In genomic region chr21:36156339-36156814, GRCh38 we compare ENCODE assay signal across 8 cellular contexts.
DNase-seq lines count a peak whose midpoint lies in the region; ATAC-seq lines count a peak whose summit lies in the region.

No MANE protein-coding gene starts in this region.

- peak overlapping the region; percentile 79 for H3K9ac ChIP-seq in SK-N-MC (ENCODE audit: insufficient read length)

- peak overlapping the region; percentile 92 for H3K4me3 ChIP-seq in SK-N-MC

- H3K9me3 ChIP-seq in SK-N-MC (ENCODE audit: low read depth, low read length), result no peaks in the 10 kb centered on the region

- H3K36me3 ChIP-seq in SK-N-MC (ENCODE audit: insufficient read depth, low read length), result no peaks in the 10 kb centered on the region

- peak; percentile 93 for ATAC-seq in HG02610 (IDR thresholded peaks at IDR 0.05; ENCODE audit: unreplicated experiment)

- no peak overlapping the region for H3K27ac ChIP-seq in SK-N-MC

- peak; percentile 73 for DNase-seq in GM04503 (ENCODE audit: low read depth)
- peak; percentile 97 for DNase-seq in NCI-H1048 (lab: John Stamatoyannopoulos, UW)
- peak; percentile 80 for DNase-seq in SK-N-MC (ENCODE audit: low read depth, low spot score)
- DNase-seq in activated naive CD4-positive, alpha-beta T cell treated with anti-CD3 and anti-CD28 coated beads, Interleukin-2, amount 50 U/mL, for 16 hours, result peak; percentile 99
- DNase-seq in globus pallidus (ENCODE audit: low spot score), result peak; percentile 100
- DNase-seq in nucleus accumbens (lab: John Stamatoyannopoulos, UW), result peak; percentile 91 to 100 (median 100)
- DNase-seq in superior temporal gyrus (ENCODE audit: extremely low spot score), result peak; percentile 98
